19 cellular contexts compared by ENCODE assay signal in the genomic region with DNA sequence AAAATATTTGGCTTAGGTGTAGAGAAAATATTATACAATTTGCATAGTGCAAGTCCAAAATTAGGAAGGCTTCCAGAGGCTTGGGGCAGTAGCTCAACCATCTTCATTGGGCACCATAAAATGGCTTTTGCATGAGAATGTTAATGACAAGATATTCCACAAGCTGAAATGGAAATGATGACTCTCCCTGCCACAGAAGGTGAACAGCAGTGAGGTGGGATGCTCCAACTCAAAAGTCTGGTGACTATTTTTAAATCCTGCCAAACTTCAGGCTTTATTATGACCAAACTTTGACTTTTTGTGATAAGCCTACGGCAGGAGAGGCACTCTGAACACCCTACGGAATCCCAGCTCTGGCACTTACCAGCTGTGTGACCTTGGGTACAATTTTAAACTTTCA. TPM values are rescaled to one million over a fixed set of nuclear protein-coding genes. Genes with fewer than 3 reads are reported as not detected.
DNase-seq lines count a peak whose midpoint lies in the region; ATAC-seq and TF ChIP-seq lines count a peak whose summit lies in the region.
"Had no signal": no experiment of that assay in that cellular context is flagged by ENCODE, and none has a peak within 500 bp of the region (broad histone marks: within the 10 kb centered on the region; RNA-seq: fewer than 3 reads in every experiment).

No MANE protein-coding gene starts in this region.

- no peak for TF ChIP-seq CTCF in ovary (IDR thresholded peaks at IDR 0.05)

- H3K27ac ChIP-seq in ovary = no peak overlapping the region
- H3K27ac ChIP-seq: C4-2B had no signal

- intact Hi-C loops in ovary (cut with DNase I) = no loop called here

- peak overlapping the region; percentile 0 to 51 for H3K4me3 Mint-ChIP-seq in activated T-cell treated with anti-CD3 and anti-CD28 coated beads, Interleukin-2, amount 50 U/mL, for 72 hours
- H3K4me3 Mint-ChIP-seq in activated T-cell treated with anti-CD3 and anti-CD28 coated beads, Interleukin-2, amount 50 U/mL, for 4 hours = no peak overlapping the region
- peak overlapping the region; percentile 56 for H3K4me3 Mint-ChIP-seq in activated T-helper 17 cell treated with anti-CD3 and anti-CD28 coated beads, Interleukin-2, amount 50 U/mL, for 72 hours
- H3K4me3 Mint-ChIP-seq in naive thymus-derived CD8-positive, alpha-beta T cell = peak overlapping the region in 2 of 10 donors; percentile 6 to 43
- H3K4me3 Mint-ChIP-seq in stimulated activated naive CD8-positive, alpha-beta T cell treated with anti-CD3 and anti-CD28 coated beads, Interleukin-15, amount 100 ng/mL, for 72 hours = peak overlapping the region; percentile 26 to 45
- H3K4me3 Mint-ChIP-seq: HFFc6 had no signal

- H3K27me3 Mint-ChIP-seq in activated T-cell treated with anti-CD3 and anti-CD28 coated beads, Interleukin-2, amount 50 U/mL, for 72 hours (ENCODE audit: low read depth) = no peaks in the 10 kb centered on the region
- H3K27me3 Mint-ChIP-seq in activated T-cell treated with anti-CD3 and anti-CD28 coated beads, Interleukin-2, amount 50 U/mL, for 4 hours (ENCODE audit: low read depth) = no peaks in the 10 kb centered on the region
- no peaks in the 10 kb centered on the region for H3K27me3 Mint-ChIP-seq in activated T-helper 17 cell treated with anti-CD3 and anti-CD28 coated beads, Interleukin-2, amount 50 U/mL, for 72 hours
- no peaks in the 10 kb centered on the region for H3K27me3 Mint-ChIP-seq in naive thymus-derived CD8-positive, alpha-beta T cell
- H3K27me3 Mint-ChIP-seq in stimulated activated naive CD8-positive, alpha-beta T cell treated with anti-CD3 and anti-CD28 coated beads, Interleukin-15, amount 100 ng/mL, for 72 hours = no peaks in the 10 kb centered on the region

- H3K4me3 ChIP-seq in ovary = no peak overlapping the region
- H3K4me3 ChIP-seq: MG63 had no signal

- H3K36me3 ChIP-seq in ovary = no peaks in the 10 kb centered on the region
- H3K36me3 ChIP-seq: MG63 had no signal

- no peak for TF ChIP-seq POLR2A in ovary (IDR thresholded peaks at IDR 0.05)

- peaks cover 2% of the 10 kb centered on the region for H3K4me1 ChIP-seq in ovary (ENCODE audit: insufficient read depth)
- H3K4me1 ChIP-seq: Caco-2 had no signal

- no peak overlapping the region for H3K27ac Mint-ChIP-seq in activated T-cell treated with anti-CD3 and anti-CD28 coated beads, Interleukin-2, amount 50 U/mL, for 72 hours
- H3K27ac Mint-ChIP-seq in activated T-helper 17 cell treated with anti-CD3 and anti-CD28 coated beads, Interleukin-2, amount 50 U/mL, for 72 hours = peak overlapping the region; percentile 40
- H3K27ac Mint-ChIP-seq in naive thymus-derived CD8-positive, alpha-beta T cell = peak overlapping the region in 7 of 10 donors; percentile 17 to 96 (median 76)
- no peak overlapping the region for H3K27ac Mint-ChIP-seq in stimulated activated naive CD8-positive, alpha-beta T cell treated with anti-CD3 and anti-CD28 coated beads, Interleukin-15, amount 100 ng/mL, for 72 hours
- H3K27ac Mint-ChIP-seq: HFFc6 had no signal

- no peaks in the 10 kb centered on the region for H3K9me3 Mint-ChIP-seq in activated T-cell treated with anti-CD3 and anti-CD28 coated beads, Interleukin-2, amount 50 U/mL, for 72 hours
- H3K9me3 Mint-ChIP-seq in activated T-cell treated with anti-CD3 and anti-CD28 coated beads, Interleukin-2, amount 50 U/mL, for 4 hours = no peaks in the 10 kb centered on the region
- no peaks in the 10 kb centered on the region for H3K9me3 Mint-ChIP-seq in activated T-helper 17 cell treated with anti-CD3 and anti-CD28 coated beads, Interleukin-2, amount 50 U/mL, for 72 hours
- H3K9me3 Mint-ChIP-seq in naive thymus-derived CD8-positive, alpha-beta T cell = no peaks in the 10 kb centered on the region
- no peaks in the 10 kb centered on the region for H3K9me3 Mint-ChIP-seq in stimulated activated naive CD8-positive, alpha-beta T cell treated with anti-CD3 and anti-CD28 coated beads, Interleukin-15, amount 100 ng/mL, for 72 hours
- H3K9me3 Mint-ChIP-seq: HFFc6 had no signal

- DNase-seq in activated T-cell treated with anti-CD3 and anti-CD28 coated beads, Interleukin-2, amount 50 U/mL, for 72 hours = no peak
- no peak for DNase-seq in activated T-cell treated with anti-CD3 and anti-CD28 coated beads, Interleukin-2, amount 50 U/mL, for 4 hours
- no peak for DNase-seq in naive thymus-derived CD8-positive, alpha-beta T cell
- no peak for DNase-seq in stimulated activated naive CD8-positive, alpha-beta T cell treated with anti-CD3 and anti-CD28 coated beads, Interleukin-15, amount 100 ng/mL, for 72 hours
- no peak for DNase-seq in ovary
- no peak for DNase-seq in stimulated activated CD4-positive, alpha-beta T cell treated with anti-CD3 and anti-CD28 coated beads, Interleukin-12 subunit alpha, Interleukin-12 subunit beta, amount 100 ng/mL, for 4 hours
- DNase-seq: Caco-2, DMS153, HFFc6, IMR-90, Karpas-422, MG63, NCI-H1092 treated with DMSO at 0.1 percent for 48 hours, NCI-H2081 treated with DMSO at 0.1 percent for 48 hours, NCI-H510A, NCI-H774, RPMI8226 had no signal

- no peak for ATAC-seq in activated T-cell treated with anti-CD3 and anti-CD28 coated beads, Interleukin-2, amount 50 U/mL, for 72 hours (replicated peaks in 1 of 2)
- ATAC-seq in activated T-cell treated with anti-CD3 and anti-CD28 coated beads, Interleukin-2, amount 50 U/mL, for 4 hours = no peak
- ATAC-seq in activated T-helper 17 cell treated with anti-CD3 and anti-CD28 coated beads, Interleukin-2, amount 50 U/mL, for 72 hours (replicated peaks) = no peak
- ATAC-seq in naive thymus-derived CD8-positive, alpha-beta T cell = no peak
- no peak for ATAC-seq in stimulated activated naive CD8-positive, alpha-beta T cell treated with anti-CD3 and anti-CD28 coated beads, Interleukin-15, amount 100 ng/mL, for 72 hours

- H3K9me3 ChIP-seq in ovary = no peaks in the 10 kb centered on the region
- H3K9me3 ChIP-seq: Caco-2, MG63 had no signal

- POLR2A ChIA-PET in naive thymus-derived CD8-positive, alpha-beta T cell (lab: Charles Lee) = interaction anchor here (0.7 to 1.7 kb wide), 5 partner anchors 18 to 37 kb away, joined by 3 to 7 read pairs (median 4); a partner anchor contains a TSS

- peaks cover 81% of the 10 kb centered on the region for H3K4me1 Mint-ChIP-seq in activated T-cell treated with anti-CD3 and anti-CD28 coated beads, Interleukin-2, amount 50 U/mL, for 72 hours (ENCODE audit: low read depth)
- H3K4me1 Mint-ChIP-seq in activated T-cell treated with anti-CD3 and anti-CD28 coated beads, Interleukin-2, amount 50 U/mL, for 4 hours (ENCODE audit: low read depth) = peaks cover 71% of the 10 kb centered on the region
- peaks cover 46% of the 10 kb centered on the region for H3K4me1 Mint-ChIP-seq in activated T-helper 17 cell treated with anti-CD3 and anti-CD28 coated beads, Interleukin-2, amount 50 U/mL, for 72 hours
- H3K4me1 Mint-ChIP-seq in naive thymus-derived CD8-positive, alpha-beta T cell = peaks cover 50 to 83% (median 82%) of the 10 kb centered on the region in 4 donors
- H3K4me1 Mint-ChIP-seq in stimulated activated naive CD8-positive, alpha-beta T cell treated with anti-CD3 and anti-CD28 coated beads, Interleukin-15, amount 100 ng/mL, for 72 hours = peaks cover 88% of the 10 kb centered on the region

- H3K27me3 ChIP-seq in ovary = no peaks in the 10 kb centered on the region
- H3K27me3 ChIP-seq: MG63 had no signal

- no peak for TF ChIP-seq EP300 in ovary (IDR thresholded peaks at IDR 0.05)

- H3K36me3 Mint-ChIP-seq in activated T-cell treated with anti-CD3 and anti-CD28 coated beads, Interleukin-2, amount 50 U/mL, for 72 hours (ENCODE audit: insufficient read depth in 2 of 2) = peaks cover 0 to 4% of the 10 kb centered on the region in 2 donors
- peaks cover 46% of the 10 kb centered on the region for H3K36me3 Mint-ChIP-seq in activated T-cell treated with anti-CD3 and anti-CD28 coated beads, Interleukin-2, amount 50 U/mL, for 4 hours (ENCODE audit: insufficient read depth)
- H3K36me3 Mint-ChIP-seq in activated T-helper 17 cell treated with anti-CD3 and anti-CD28 coated beads, Interleukin-2, amount 50 U/mL, for 72 hours (ENCODE audit: low read depth) = peaks cover 61% of the 10 kb centered on the region
- H3K36me3 Mint-ChIP-seq in naive thymus-derived CD8-positive, alpha-beta T cell = peaks cover 0 to 69% (median 30%) of the 10 kb centered on the region in 3 donors

- WGBS in ovary, 3 donors = 38 to 68% (median 50%) methylated on average over 2 of the region's 2 CpGs

RNA-seq across cellular contexts. Expression of a gene that starts 37.6 kb away (rescaled TPM):
- 10 to 100 TPM; 21.1 to 43.6 TPM for total RNA-seq in activated T-cell treated with anti-CD3 and anti-CD28 coated beads, Interleukin-2, amount 50 U/mL, for 72 hours
- total RNA-seq in activated T-cell treated with anti-CD3 and anti-CD28 coated beads, Interleukin-2, amount 50 U/mL, for 4 hours = 10 to 100 TPM; 42.4 to 53.9 (median 44.7) TPM
- total RNA-seq in activated T-helper 17 cell treated with anti-CD3 and anti-CD28 coated beads, Interleukin-2, amount 50 U/mL, for 72 hours = 10 to 100 TPM; 12.3 to 17.0 TPM
- total RNA-seq in naive thymus-derived CD8-positive, alpha-beta T cell = 100 to 1,000 TPM; 118 to 123 TPM
- polyA plus RNA-seq in naive thymus-derived CD8-positive, alpha-beta T cell = 100 to 1,000 TPM in 1 of 3 donors, 10 to 100 TPM in 2; 95.3 to 101 (median 96.9) TPM
- total RNA-seq in ovary = 10 to 100 TPM; 23.5 to 48.1 (median 39.5) TPM
- polyA plus RNA-seq in ovary = 10 to 100 TPM; 23.9 to 48.2 TPM

Comparison
In these comparisons a context has a peak if more than half of its experiments do, and no peak if none do; other contexts are left out.
1. H3K27ac Mint-ChIP-seq: peak in activated T-helper 17 cell treated with anti-CD3 and anti-CD28 coated beads, Interleukin-2, amount 50 U/mL, for 72 hours (single experiment) and naive thymus-derived CD8-positive, alpha-beta T cell (7 of 10); none in activated T-cell treated with anti-CD3 and anti-CD28 coated beads, Interleukin-2, amount 50 U/mL, for 72 hours (single experiment) and stimulated activated naive CD8-positive, alpha-beta T cell treated with anti-CD3 and anti-CD28 coated beads, Interleukin-15, amount 100 ng/mL, for 72 hours (0 of 2).